ENCODE assay signal across 1 cellular context in the genomic region with DNA sequence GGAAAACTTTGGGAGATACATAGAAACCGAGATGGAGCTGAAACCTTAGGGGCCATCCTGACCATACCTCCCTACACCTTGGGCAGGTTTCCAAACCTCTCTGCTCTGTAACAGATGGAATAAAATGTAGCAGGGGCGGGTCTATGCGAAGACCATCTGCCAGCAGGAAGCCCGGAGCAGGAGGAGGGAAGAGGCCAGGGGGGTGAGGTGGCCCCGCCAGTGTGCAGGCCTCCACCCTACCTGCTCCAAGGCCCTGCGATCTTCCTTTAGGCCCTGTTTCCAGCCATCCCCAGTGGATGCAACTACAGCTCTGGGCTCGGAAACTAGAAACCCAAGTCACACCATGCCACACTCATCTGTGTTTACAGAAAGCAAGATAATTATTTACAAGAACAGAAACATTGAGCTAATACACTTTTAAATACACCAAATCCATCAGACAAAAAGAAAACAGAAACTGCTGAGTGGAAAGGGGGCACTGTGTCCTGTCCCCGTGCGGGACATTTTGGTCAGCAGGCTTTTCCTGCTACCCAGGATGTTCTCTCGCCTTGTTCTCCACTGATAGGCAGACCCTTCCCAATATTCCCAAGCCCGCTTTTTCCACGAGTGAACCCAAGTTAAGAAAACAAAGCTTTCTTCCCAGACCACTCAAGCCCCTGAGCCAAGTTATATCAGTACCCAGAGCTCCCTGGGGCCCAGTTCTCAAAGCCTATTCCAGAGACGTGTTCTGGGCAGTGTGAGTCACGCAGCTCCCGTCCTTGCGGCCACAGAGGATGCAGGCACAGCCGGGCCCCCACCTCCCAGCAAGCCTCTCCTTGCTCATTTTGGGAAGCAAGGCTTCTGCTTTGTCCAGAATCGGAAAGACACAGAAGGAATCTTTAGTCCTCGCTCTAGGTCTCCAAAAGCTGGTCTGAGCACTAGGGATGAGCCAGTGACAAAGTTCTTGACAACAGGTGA.
TF ChIP-seq lines count a peak whose summit lies in the region.

No MANE protein-coding gene starts in this region.

TF ChIP-seq in IMR-90, 13 proteins besides CTCF, POLR2A, EP300 and RAD21 (continued from another document):
- TF ChIP-seq, protein P1, sequence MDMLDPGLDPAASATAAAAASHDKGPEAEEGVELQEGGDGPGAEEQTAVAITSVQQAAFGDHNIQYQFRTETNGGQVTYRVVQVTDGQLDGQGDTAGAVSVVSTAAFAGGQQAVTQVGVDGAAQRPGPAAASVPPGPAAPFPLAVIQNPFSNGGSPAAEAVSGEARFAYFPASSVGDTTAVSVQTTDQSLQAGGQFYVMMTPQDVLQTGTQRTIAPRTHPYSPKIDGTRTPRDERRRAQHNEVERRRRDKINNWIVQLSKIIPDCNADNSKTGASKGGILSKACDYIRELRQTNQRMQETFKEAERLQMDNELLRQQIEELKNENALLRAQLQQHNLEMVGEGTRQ (IDR thresholded peaks at IDR 0.05; ENCODE audit: low read depth, low read length): no peak
